ENCODE assay signal across 16 cellular contexts in the genomic region with DNA sequence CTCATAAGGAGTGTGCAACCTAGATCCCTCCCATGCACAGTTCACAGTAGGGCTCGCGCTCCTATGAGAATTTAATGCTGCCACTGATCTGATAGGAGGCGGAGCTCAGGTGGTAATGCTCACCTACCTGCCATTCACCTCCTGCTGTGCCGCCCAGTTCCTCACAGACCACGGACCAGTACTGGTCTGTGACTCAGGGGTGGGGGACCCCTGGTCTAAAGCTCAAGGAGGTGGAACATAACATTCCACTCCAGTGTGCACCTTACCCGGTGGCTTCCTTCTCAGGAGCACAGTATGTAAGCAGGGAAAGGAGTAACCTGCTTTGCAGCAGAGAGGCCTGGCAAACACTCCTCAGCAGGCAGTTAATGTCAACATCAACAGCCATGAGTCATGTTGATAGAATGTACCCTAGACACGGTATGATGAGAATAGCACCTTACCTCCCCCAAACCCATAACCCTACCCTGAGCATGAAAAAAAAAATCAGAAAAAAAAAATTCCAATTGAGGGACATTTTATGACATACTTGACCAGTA.
DNase-seq lines count a peak whose midpoint lies in the region; ATAC-seq and TF ChIP-seq lines count a peak whose summit lies in the region.
"Had no signal": no experiment of that assay in that cellular context is flagged by ENCODE, and none has a peak within 500 bp of the region (broad histone marks: within the 10 kb centered on the region; RNA-seq: fewer than 3 reads in every experiment).

No MANE protein-coding gene starts in this region.

- TF ChIP-seq CTCF in upper lobe of left lung (IDR thresholded peaks at IDR 0.05): no peak

- peak in 1 of 4 donors; percentile 10 for TF ChIP-seq EP300 in upper lobe of left lung (IDR thresholded peaks at IDR 0.05)

- intact Hi-C loops in left colon (cut with DNase I, micrococcal nuclease): no loop called here

- no peaks in the 10 kb centered on the region for H3K36me3 ChIP-seq in upper lobe of left lung
- H3K36me3 ChIP-seq: MG63, SJSA1 had no signal

- peaks cover 0 to 4% (median 0%) of the 10 kb centered on the region in 4 donors for H3K4me1 ChIP-seq in upper lobe of left lung
- H3K4me1 ChIP-seq: SJSA1 had no signal

- H3K4me3 ChIP-seq in upper lobe of left lung: no peak overlapping the region
- H3K4me3 ChIP-seq: MG63, SJSA1 had no signal

- ATAC-seq in left colon: peak; percentile 64
- peak; percentile 28 to 77 for ATAC-seq in upper lobe of left lung (ENCODE audit: low FRiP score in 2 of 2)
- no peak for ATAC-seq in HG03025 (IDR thresholded peaks at IDR 0.05; ENCODE audit: low FRiP score, unreplicated experiment)
- ATAC-seq: activated naive CD8-positive, alpha-beta T cell treated with anti-CD3 and anti-CD28 coated beads, Interleukin-2, amount 50 U/mL, for 24 hours; naive thymus-derived CD4-positive, alpha-beta T cell had no signal

- DNase-seq in NCI-H510A treated with DMSO at 0.1 percent for 48 hours (lab: John Stamatoyannopoulos, UW) (peak; percentile 66), NCI-H510A (lab: John Stamatoyannopoulos, UW) (no peak), T47D (ENCODE audit: low read depth in 1 of 2, low spot score in 1 of 2) (peak; percentile 5 to 72), left colon (peak; percentile 8 to 35), upper lobe of left lung (peak in 1 of 2 donors; percentile 53), NOMO-1 (lab: John Stamatoyannopoulos, UW; ENCODE audit: unreplicated experiment in 2 of 2) (no peak)
- no peak for DNase-seq in stimulated activated CD4-positive, alpha-beta T cell treated with anti-CD3 and anti-CD28 coated beads, Interleukin-4, amount 100 ng/mL, for 4 hours
- DNase-seq: activated CD4-positive, alpha-beta T cell treated with anti-CD3 and anti-CD28 coated beads, Interleukin-2, amount 50 U/mL, for 4 hours; activated naive CD8-positive, alpha-beta T cell treated with anti-CD3 and anti-CD28 coated beads, Interleukin-2, amount 50 U/mL, for 24 hours; activated T-cell treated with anti-CD3 and anti-CD28 coated beads, Interleukin-2, amount 50 U/mL, for 48 hours; CD4-positive, alpha-beta T cell; MG63; naive thymus-derived CD4-positive, alpha-beta T cell; NCI-H2107 had no signal

- in situ Hi-C loops in T47D (cut with HindIII; ENCODE audit: low pct_unique_long_range_greater_than_20kb, low sequenced_read_pairs): no loop called here

- H3K27me3 ChIP-seq in upper lobe of left lung: no peaks in the 10 kb centered on the region
- H3K27me3 ChIP-seq: MG63, SJSA1 had no signal

- peak overlapping the region in 1 of 4 donors; percentile 53 for H3K27ac ChIP-seq in upper lobe of left lung
- H3K27ac ChIP-seq: SJSA1 had no signal

- H3K9me3 ChIP-seq in upper lobe of left lung: no peaks in the 10 kb centered on the region
- H3K9me3 ChIP-seq: MG63, SJSA1 had no signal

- 74 to 80% methylated on average over 5 to 7 of the region's 7 CpGs for WGBS in upper lobe of left lung, 2 donors

- no peak for TF ChIP-seq POLR2A in upper lobe of left lung (IDR thresholded peaks at IDR 0.05)

Comparison
In these comparisons a context has a peak if more than half of its experiments do, and no peak if none do; other contexts are left out.
1. DNase-seq: peak in NCI-H510A treated with DMSO at 0.1 percent for 48 hours (single experiment), T47D (2 of 2) and left colon (2 of 2); none in NCI-H510A (single experiment), NOMO-1 (0 of 2) and stimulated activated CD4-positive, alpha-beta T cell treated with anti-CD3 and anti-CD28 coated beads, Interleukin-4, amount 100 ng/mL, for 4 hours (0 of 2).